In genomic region chr2:12363138-12363537, GRCh38 we compare ENCODE assay signal across 34 cellular contexts.
"Had no signal": no experiment of that assay in that cellular context is flagged by ENCODE, and none has a peak within 500 bp of the region (broad histone marks: within the 10 kb centered on the region; RNA-seq: fewer than 3 reads in every experiment).

No MANE protein-coding gene starts in this region.

- H3K9me3 ChIP-seq: Peyer's patch, SJSA1 had no signal

- H3K9ac ChIP-seq: KMS-11 had no signal

- H3K4me3 ChIP-seq: Peyer's patch, SJSA1 had no signal

- DNase-seq: activated B cell treated with CpG ODN at 0.5 μM for 24 hours; activated CD4-positive, alpha-beta memory T cell treated with anti-CD3 and anti-CD28 coated beads for 36 hours; activated CD4-positive, alpha-beta T cell treated with anti-CD3 and anti-CD28 coated beads for 4 hours; activated CD4-positive, alpha-beta T cell treated with anti-CD3 and anti-CD28 coated beads, Interleukin-2, amount 50 U/mL, for 1 hour; activated CD4-positive, CD25-positive, alpha-beta regulatory T cell treated with anti-CD3 and anti-CD28 coated beads, Interleukin-2, amount 50 U/mL, for 72 hours; activated CD8-positive, alpha-beta memory T cell treated with anti-CD3 and anti-CD28 coated beads, Interleukin-2, amount 50 U/mL, for 4 hours; activated gamma-delta T cell treated with Interleukin-2 at 50 U/mL for 16 hours; activated naive CD4-positive, alpha-beta T cell treated with anti-CD3 and anti-CD28 coated beads for 36 hours; activated naive CD8-positive, alpha-beta T cell treated with anti-CD3 and anti-CD28 coated beads, Interleukin-2, amount 50 U/mL, for 24 hours; activated T-cell treated with anti-CD3 and anti-CD28 coated beads for 4 hours; activated T-cell treated with anti-CD3 and anti-CD28 coated beads, Interleukin-2, amount 50 U/mL, for 4 hours; anterior cingulate cortex; MM.1S; MV-4-11; NCI-H1092; NCI-H1436 treated with DMSO at 0.1 percent for 48 hours; NCI-H1694 treated with DMSO at 0.1 percent for 48 hours; NCI-H2029; NCI-H510A; NCI-H526; NCI-H748 treated with DMSO at 0.1 percent for 48 hours; NK-92 treated with Interleukin-12 subunit alpha and Interleukin-12 subunit beta, amount 100 ng/mL, for 24 hours; PC-3; Peyer's patch; RPMI8226; SHP77 treated with DMSO at 0.1 percent for 48 hours; SW 1271; T-helper 1 cell; T-helper 2 cell; T-helper 9 cell had no signal

- H3K27me3 ChIP-seq: Peyer's patch, SJSA1 had no signal

- H3K36me3 ChIP-seq: Peyer's patch, SJSA1 had no signal

- H3K27ac ChIP-seq: KMS-11, Peyer's patch, SJSA1, VCaP had no signal

- H3K4me1 ChIP-seq: Peyer's patch, SJSA1 had no signal

- H3K4me2 ChIP-seq: KMS-11 had no signal

- ATAC-seq: activated naive CD8-positive, alpha-beta T cell treated with anti-CD3 and anti-CD28 coated beads, Interleukin-2, amount 50 U/mL, for 24 hours; activated T-cell treated with anti-CD3 and anti-CD28 coated beads, Interleukin-2, amount 50 U/mL, for 4 hours; PC-3; SK-N-SH treated with all-trans-retinoic acid at 6 μM for 48 hours had no signal
